In genomic region chrX:65688403-65688881, GRCh38 we compare ENCODE assay signal across 7 cellular contexts. TPM values are rescaled to one million over a fixed set of nuclear protein-coding genes. Genes with fewer than 3 reads are reported as not detected.
DNase-seq lines count a peak whose midpoint lies in the region; ATAC-seq and TF ChIP-seq lines count a peak whose summit lies in the region.

No MANE protein-coding gene starts in this region.

- no peaks in the 10 kb centered on the region for H3K27me3 Mint-ChIP-seq in HFFc6 (ENCODE audit: insufficient read depth)
- no peaks in the 10 kb centered on the region for H3K27me3 Mint-ChIP-seq in glutamatergic neuron (ENCODE audit: unreplicated experiment)

- peak; percentile 88 for ATAC-seq in GM18858 (IDR thresholded peaks at IDR 0.05; ENCODE audit: unreplicated experiment)
- no peak for ATAC-seq in PC-3

- H3K4me3 ChIP-seq in fibroblast of villous mesenchyme (ENCODE audit: low read depth, low read length) = no peak overlapping the region
- H3K4me3 ChIP-seq in PC-3 (ENCODE audit: low read length) = no peak overlapping the region

- peaks cover 36% of the 10 kb centered on the region for H3K4me1 ChIP-seq in PC-3 (ENCODE audit: insufficient read depth, low read length)

- CTCF ChIA-PET in PC-3 (lab: Charles Lee) = no interaction called here

- peak; percentile 28 for DNase-seq in HFFc6
- DNase-seq in NCI-H226 = peak; percentile 21
- peak; percentile 88 for DNase-seq in fibroblast of villous mesenchyme (ENCODE audit: low read depth)
- DNase-seq in PC-3 = no peak
- no peak for DNase-seq in glutamatergic neuron
- DNase-seq in SW480 (ENCODE audit: low spot score) = no peak

- POLR2A ChIA-PET in PC-3 (lab: Charles Lee; ENCODE audit: unreplicated experiment) = no interaction called here

- peaks cover 73% of the 10 kb centered on the region for H3K4me1 Mint-ChIP-seq in HFFc6 (ENCODE audit: low read depth)
- H3K4me1 Mint-ChIP-seq in glutamatergic neuron (ENCODE audit: low read depth, unreplicated experiment) = no peaks in the 10 kb centered on the region

- H2AFZ ChIP-seq in PC-3 (ENCODE audit: low read length) = no peak overlapping the region

- H4K20me1 ChIP-seq in PC-3 (ENCODE audit: low read length) = peaks cover 62% of the 10 kb centered on the region

- no peaks in the 10 kb centered on the region for H3K9me2 ChIP-seq in PC-3 (replicated peaks; ENCODE audit: low read length)

- no peak overlapping the region for H3K4me2 ChIP-seq in PC-3 (ENCODE audit: low read length)

- no peak overlapping the region for H3K27ac ChIP-seq in PC-3 (ENCODE audit: low read length)

- H3K27ac Mint-ChIP-seq in HFFc6 (peak overlapping the region; percentile 90), glutamatergic neuron (ENCODE audit: unreplicated experiment) (no peak overlapping the region)

- H3K79me2 ChIP-seq in PC-3 (ENCODE audit: low read length) = peaks cover 100% of the 10 kb centered on the region

- H3K9me3 ChIP-seq in PC-3 (ENCODE audit: low read length) = no peaks in the 10 kb centered on the region

- H3K36me3 Mint-ChIP-seq in HFFc6 (ENCODE audit: low read depth) (peaks cover 4% of the 10 kb centered on the region; the same call in 1 of the 2 replicates), glutamatergic neuron (ENCODE audit: unreplicated experiment) (no peaks in the 10 kb centered on the region)

- peaks cover 6% of the 10 kb centered on the region for H3K36me3 ChIP-seq in PC-3 (ENCODE audit: low read depth, low read length)

- H3K9me3 Mint-ChIP-seq in HFFc6 = no peaks in the 10 kb centered on the region
- H3K9me3 Mint-ChIP-seq in glutamatergic neuron (ENCODE audit: unreplicated experiment) = no peaks in the 10 kb centered on the region

- H3K27me3 ChIP-seq in PC-3 (ENCODE audit: low read length) = no peaks in the 10 kb centered on the region

- H3F3A ChIP-seq in PC-3 (ENCODE audit: low read length, unreplicated experiment) = no peaks in the 10 kb centered on the region

- H3K9ac ChIP-seq in PC-3 (ENCODE audit: low read length) = no peak overlapping the region

- no peak for TF ChIP-seq CTCF in HFFc6 (IDR thresholded peaks at IDR 0.05)
- TF ChIP-seq CTCF in fibroblast of villous mesenchyme (IDR thresholded peaks at IDR 0.05; ENCODE audit: insufficient read depth, low read depth, low read length) = no peak
- no peak for TF ChIP-seq CTCF in PC-3 (conservative IDR thresholded peaks at IDR 0.05; ENCODE audit: low read depth, low read length)
- TF ChIP-seq CTCF in glutamatergic neuron (IDR thresholded peaks at IDR 0.05; ENCODE audit: partially characterized antibody, unreplicated experiment) = no peak

- no TSS peak for BruUV-seq in PC-3 (replicated peaks; lab: Mats Ljungman, UMichigan)

- peak overlapping the region; percentile 64 for H3K4me3 Mint-ChIP-seq in HFFc6
- H3K4me3 Mint-ChIP-seq in glutamatergic neuron (ENCODE audit: unreplicated experiment) = no peak overlapping the region

- intact Hi-C loops in PC-3 (cut with micrococcal nuclease) = no loop called here

RNA-seq across cellular contexts. Expression of gene MSN, which starts 21.0 kb away (rescaled TPM):
- 100 to 1,000 TPM; 410 to 540 (median 485) TPM for total RNA-seq in HFFc6 (2021; fragmentation: NEBNext Ultra II Directional; extraction: Animal tissue kit (Norgen Biotek cat#: 25700))
- 305 and 309 TPM in 2 replicates for total RNA-seq in fibroblast of villous mesenchyme
- total RNA-seq in PC-3 (2014; rRNA removed) = 308 and 350 TPM in 2 replicates
- 72.3 TPM for total RNA-seq in glutamatergic neuron (ENCODE audit: unreplicated experiment)

Comparison
In these comparisons a context has a peak if more than half of its experiments do, and no peak if none do; other contexts are left out.
1. DNase-seq: peak in HFFc6 (single experiment), NCI-H226 (single experiment) and fibroblast of villous mesenchyme (single experiment); none in PC-3 (single experiment), glutamatergic neuron (single experiment) and SW480 (single experiment).